ENCODE assay signal across 12 cellular contexts in genomic region chr10:67665491-67665890, GRCh38. TPM values are rescaled to one million over a fixed set of nuclear protein-coding genes. Genes with fewer than 3 reads are reported as not detected.
DNase-seq lines count a peak whose midpoint lies in the region; ATAC-seq and TF ChIP-seq lines count a peak whose summit lies in the region.
"Had no signal": no experiment of that assay in that cellular context is flagged by ENCODE, and none has a peak within 500 bp of the region (broad histone marks: within the 10 kb centered on the region; RNA-seq: fewer than 3 reads in every experiment).

No MANE protein-coding gene starts in this region.

- H3K4me1 ChIP-seq in right atrium auricular region (peaks cover 0 to 15% of the 10 kb centered on the region in 2 donors), gastrocnemius medialis (peaks cover 33 to 56% of the 10 kb centered on the region in 2 donors), Karpas-422 (ENCODE audit: low read length) (no peaks in the 10 kb centered on the region)

- no peaks in the 10 kb centered on the region for H3K36me3 ChIP-seq in right atrium auricular region
- H3K36me3 ChIP-seq in gastrocnemius medialis = no peaks in the 10 kb centered on the region
- H3K36me3 ChIP-seq in Karpas-422 (ENCODE audit: insufficient read depth, low read length) = no peaks in the 10 kb centered on the region

- ATAC-seq in gastrocnemius medialis = peak; percentile 93 to 97
- no peak for ATAC-seq in GM21786 (IDR thresholded peaks at IDR 0.05; ENCODE audit: unreplicated experiment)
- ATAC-seq in GM21423 (IDR thresholded peaks at IDR 0.05; ENCODE audit: unreplicated experiment) = no peak
- ATAC-seq: natural killer cell treated with Interleukin-12 subunit alpha and Interleukin-12 subunit beta and Interleukin-15 and Interleukin-18, amount 100 ng/mL, for 72 hours had no signal

- no peaks in the 10 kb centered on the region for H3K27me3 ChIP-seq in right atrium auricular region
- no peaks in the 10 kb centered on the region for H3K27me3 ChIP-seq in gastrocnemius medialis
- H3K27me3 ChIP-seq in Karpas-422 (ENCODE audit: low read length) = no peaks in the 10 kb centered on the region

- DNase-seq in right atrium auricular region (ENCODE audit: low spot score) (no peak), gastrocnemius medialis (peak; percentile 77 to 86), NCI-H2227 (lab: John Stamatoyannopoulos, UW; ENCODE audit: unreplicated experiment) (no peak), Karpas-422 (no peak)
- DNase-seq: activated CD4-positive, alpha-beta T cell treated with anti-CD3 and anti-CD28 coated beads for 4 hours; NCI-H2171; stimulated activated CD4-positive, alpha-beta T cell treated with anti-CD3 and anti-CD28 coated beads, Interleukin-1b, Interleukin-23, amount 100 ng/mL, for 48 hours had no signal

- no peak overlapping the region for H3K4me2 ChIP-seq in Karpas-422 (ENCODE audit: low read depth, low read length, poor library complexity, severe bottlenecking)

- no peaks in the 10 kb centered on the region for H4K20me1 ChIP-seq in Karpas-422 (ENCODE audit: insufficient read depth, low read depth, low read length)

- TF ChIP-seq EP300 in Ishikawa (IDR thresholded peaks at IDR 0.05; ENCODE audit: borderline replicate concordance) = 0 out of 2 replicates have a peak, but pooled peaks have one; percentile 39

- H3K9ac ChIP-seq in Karpas-422 (ENCODE audit: low read length) = no peak overlapping the region

- 0 out of 2 replicates have a peak overlapping the region, but pooled peaks have one; percentile 1 for H3K27ac ChIP-seq in VCaP
- peak overlapping the region; percentile 22 to 61 for H3K27ac ChIP-seq in right atrium auricular region
- peak overlapping the region; percentile 82 to 91 (median 88) for H3K27ac ChIP-seq in gastrocnemius medialis
- no peak overlapping the region for H3K27ac ChIP-seq in Karpas-422 (ENCODE audit: low read length)

- intact Hi-C loops in gastrocnemius medialis (cut with DNase I; ENCODE audit: low total_unique reads) = loop anchor here (2.0 to 10.0 kb wide), 4 partner anchors 99 to 669 kb away; partner anchors contain the start of genes HERC4, HNRNPH3, PBLD and SIRT1

- H3K9me3 ChIP-seq in right atrium auricular region (no peaks in the 10 kb centered on the region), gastrocnemius medialis (no peaks in the 10 kb centered on the region), Karpas-422 (ENCODE audit: low read length) (no peaks in the 10 kb centered on the region)

- peak; percentile 40 to 65 for TF ChIP-seq POLR2A in gastrocnemius medialis (IDR thresholded peaks at IDR 0.05)

- in situ Hi-C loops in gastrocnemius medialis (cut with MboI; ENCODE audit: low sequenced_read_pairs in 4 of 4) = no loop called here

- H2AFZ ChIP-seq in Karpas-422 (ENCODE audit: low read length) = no peak overlapping the region

- no peak for TF ChIP-seq CTCF in VCaP (conservative IDR thresholded peaks at IDR 0.05)
- TF ChIP-seq CTCF in right atrium auricular region (IDR thresholded peaks at IDR 0.05) = no peak
- TF ChIP-seq CTCF in gastrocnemius medialis (IDR thresholded peaks at IDR 0.05 in 4 of 5, conservative IDR thresholded peaks at IDR 0.05 in 1 of 5) = no peak

- H3K9me2 ChIP-seq in Karpas-422 (replicated peaks; ENCODE audit: insufficient read depth, low read length) = no peaks in the 10 kb centered on the region

- H3K79me2 ChIP-seq in Karpas-422 (ENCODE audit: low read length) = no peaks in the 10 kb centered on the region

- no peak for TF ChIP-seq RAD21 in Ishikawa (IDR thresholded peaks at IDR 0.05; ENCODE audit: low read depth)

- H3K4me3 ChIP-seq in right atrium auricular region (peak overlapping the region; percentile 10 to 14), gastrocnemius medialis (peak overlapping the region; percentile 44 to 59 (median 48)), Karpas-422 (ENCODE audit: low read length) (no peak overlapping the region)

TF ChIP-seq in Ishikawa, 13 proteins besides CTCF, POLR2A, EP300 and RAD21:
- TF ChIP-seq YY1 (IDR thresholded peaks at IDR 0.05; ENCODE audit: low read depth) = no peak
- 0 out of 2 replicates have a peak, but pooled peaks have one; percentile 44 for TF ChIP-seq TCF12 (IDR thresholded peaks at IDR 0.05; ENCODE audit: low read depth)
- no peak for TF ChIP-seq NFIC (IDR thresholded peaks at IDR 0.05)
- TF ChIP-seq CREB1 (IDR thresholded peaks at IDR 0.05; ENCODE audit: low read depth) = no peak
- TF ChIP-seq MAX (IDR thresholded peaks at IDR 0.05) = peak; percentile 60; the same call in 1 of the 2 replicates
- no peak for TF ChIP-seq ZBTB7A (IDR thresholded peaks at IDR 0.05; ENCODE audit: low read depth)
- TF ChIP-seq EGR1 (IDR thresholded peaks at IDR 0.05) = no peak
- no peak for TF ChIP-seq TEAD4 (IDR thresholded peaks at IDR 0.05)
- TF ChIP-seq USF1 (IDR thresholded peaks at IDR 0.05) = no peak
- no peak for TF ChIP-seq REST (IDR thresholded peaks at IDR 0.05; ENCODE audit: low read depth)
- TF ChIP-seq FOXM1 (IDR thresholded peaks at IDR 0.05; ENCODE audit: borderline replicate concordance, low read depth) = 0 out of 2 replicates have a peak, but pooled peaks have one; percentile 11

RNA-seq across cellular contexts. Expression of gene CTNNA3, which starts 30.5 kb away (rescaled TPM):
- total RNA-seq in right atrium auricular region (10 to 100 TPM; 20.3 to 23.8 TPM), gastrocnemius medialis (10 to 100 TPM; 14.3 to 49.5 (median 24.2) TPM)
- 0.07 TPM in 1 of 2 replicates, not detected in the other for total RNA-seq in Karpas-422 (2014; rRNA removed; shearing (Covaris generic); ENCODE audit: low replicate concordance)
- total RNA-seq: natural killer cell treated with Interleukin-12 subunit alpha and Interleukin-12 subunit beta and Interleukin-15 and Interleukin-18, amount 100 ng/mL, for 72 hours had no signal

Comparison
In these comparisons a context has a peak if more than half of its experiments do, and no peak if none do; other contexts are left out.
1. DNase-seq: peak in gastrocnemius medialis (2 of 2); none in right atrium auricular region (single experiment), NCI-H2227 (single experiment) and Karpas-422 (single experiment).
2. ATAC-seq: peak in gastrocnemius medialis (2 of 2); none in GM21786 (single experiment) and GM21423 (single experiment).
3. RNA of gene CTNNA3, which starts 30.5 kb away (total RNA-seq): 14.3 to 49.5 TPM in gastrocnemius medialis and 20.3 to 23.8 TPM in right atrium auricular region; 0.07 TPM in Karpas-422; every median in the first group is over 10 times any median in the second.